Comparison of ENCODE assay signal across 14 cellular contexts in genomic region chr13:91302070-91302469, GRCh38. TPM values are rescaled to one million over a fixed set of nuclear protein-coding genes. Genes with fewer than 3 reads are reported as not detected.
DNase-seq lines count a peak whose midpoint lies in the region; ATAC-seq, FAIRE-seq and TF ChIP-seq lines count a peak whose summit lies in the region.
"Had no signal": no experiment of that assay in that cellular context is flagged by ENCODE, and none has a peak within 500 bp of the region (broad histone marks: within the 10 kb centered on the region; RNA-seq: fewer than 3 reads in every experiment).

No MANE protein-coding gene starts in this region.

- H3K4me1 ChIP-seq in psoas muscle, result no peaks in the 10 kb centered on the region
- H3K4me1 ChIP-seq: spleen had no signal

- TF ChIP-seq CTCF in GM13977 (IDR thresholded peaks at IDR 0.05; ENCODE audit: extremely low read depth, insufficient read depth, missing control alignments) (no peak), psoas muscle (IDR thresholded peaks at IDR 0.05) (no peak)

- DNase-seq in GM13977 (ENCODE audit: low spot score) (peak; percentile 42), DMS79 treated with DMSO at 0.1 percent for 48 hours (lab: John Stamatoyannopoulos, UW) (no peak), psoas muscle (no peak), H54 (ENCODE audit: insufficient read length, low spot score) (no peak), pons (ENCODE audit: low spot score) (no peak)
- DNase-seq: activated CD4-positive, alpha-beta T cell treated with anti-CD3 and anti-CD28 coated beads for 48 hours; NCI-H510A; spleen had no signal

- in situ Hi-C loops in GM13977 (cut with MboI; ENCODE audit: low pct_unique_long_range_greater_than_20kb, low sequenced_read_pairs, unreplicated experiment), result no loop called here

- no peak for FAIRE-seq in H54 (lab: Jason Lieb, UNC)
- FAIRE-seq: colon had no signal

- H3K4me3 ChIP-seq in psoas muscle, result no peak overlapping the region
- H3K4me3 ChIP-seq: SK-N-MC, spleen had no signal

- TF ChIP-seq POLR2A in H54 (IDR thresholded peaks at IDR 0.05; ENCODE audit: low read depth, low read length), result no peak

- no peaks in the 10 kb centered on the region for H3K9me3 ChIP-seq in psoas muscle
- H3K9me3 ChIP-seq: spleen had no signal

- peak; percentile 75 for ATAC-seq in GM19452 (IDR thresholded peaks at IDR 0.05; ENCODE audit: unreplicated experiment)
- ATAC-seq in HG02852 (IDR thresholded peaks at IDR 0.05; ENCODE audit: unreplicated experiment), result peak; percentile 93
- peak; percentile 84 for ATAC-seq in HG03460 (IDR thresholded peaks at IDR 0.05; ENCODE audit: unreplicated experiment)
- no peak for ATAC-seq in psoas muscle
- ATAC-seq: HCT116 had no signal

- intact Hi-C loops in psoas muscle (cut with DNase I), result no loop called here

- H3K36me3 ChIP-seq in psoas muscle (ENCODE audit: insufficient read depth in 1 of 2, low read depth in 1 of 2), result no peaks in the 10 kb centered on the region
- H3K36me3 ChIP-seq: spleen had no signal

- no peak overlapping the region for H3K27ac ChIP-seq in psoas muscle
- H3K27ac ChIP-seq: SK-N-MC, spleen had no signal

- 85 to 93% (median 89%) methylated on average over 2 of the region's 2 CpGs for WGBS in psoas muscle, 3 donors

- no peaks in the 10 kb centered on the region for H3K27me3 ChIP-seq in psoas muscle (ENCODE audit: insufficient read depth in 3 of 3, low read length in 2 of 3)
- H3K27me3 ChIP-seq: spleen had no signal

RNA-seq across cellular contexts. Expression of gene MIR17HG, which starts 45.4 kb away (rescaled TPM):
- total RNA-seq in psoas muscle, result 1 to 10 TPM in 3 of 4 donors, under 1 TPM in 1; 0.92 to 5.2 (median 1.2) TPM
- under 1 TPM; 0.24 to 0.86 (median 0.30) TPM for polyA plus RNA-seq in psoas muscle

Comparison
In these comparisons a context has a peak if more than half of its experiments do, and no peak if none do; other contexts are left out.
1. ATAC-seq: peak in GM19452 (single experiment), HG02852 (single experiment) and HG03460 (single experiment); none in psoas muscle (0 of 4).